Comparison of ENCODE assay signal across 8 cellular contexts in the genomic region with DNA sequence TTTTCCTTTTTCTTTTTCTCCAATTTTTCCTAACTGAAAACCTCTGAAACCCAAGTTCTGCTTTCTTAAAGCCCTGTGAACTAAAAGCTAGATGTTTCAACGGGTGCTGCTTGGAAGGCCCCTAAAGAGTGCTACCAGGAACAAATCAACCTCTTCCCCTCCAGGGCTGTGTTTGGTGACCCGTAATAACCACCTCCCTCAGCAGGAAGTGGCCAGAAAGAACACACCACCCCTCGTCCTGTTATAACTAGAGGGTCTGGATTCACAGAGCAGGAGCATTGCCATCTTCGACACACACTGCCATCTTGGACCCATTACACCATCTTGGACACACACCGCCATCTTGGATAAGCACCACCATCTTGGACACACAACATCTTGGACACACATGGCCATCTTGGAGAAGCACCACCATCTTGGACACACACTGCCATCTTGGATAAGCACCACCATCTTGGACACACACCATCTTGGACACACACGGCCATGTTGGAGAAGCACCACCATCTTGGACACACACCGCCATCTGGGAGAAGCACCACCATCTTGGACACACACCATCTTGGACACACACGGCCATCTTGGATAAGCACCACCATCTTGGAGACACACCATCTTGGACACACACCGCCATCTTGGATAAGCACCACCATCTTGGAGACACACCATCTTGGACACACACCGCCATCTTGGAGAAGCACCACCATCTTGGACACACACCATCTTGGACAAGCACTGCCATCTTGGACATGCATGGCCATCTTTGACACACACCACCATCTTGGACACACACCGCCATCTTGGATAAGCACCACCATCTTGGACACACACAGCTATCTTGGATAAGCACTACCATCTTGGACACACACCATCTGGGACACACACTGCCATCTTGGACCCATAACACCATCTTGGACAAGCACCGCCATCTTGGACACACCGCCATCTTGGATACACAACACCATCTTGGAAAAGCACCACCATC. TPM values are rescaled to one million over a fixed set of nuclear protein-coding genes. Genes with fewer than 3 reads are reported as not detected.
DNase-seq lines count a peak whose midpoint lies in the region; ATAC-seq, FAIRE-seq and TF ChIP-seq lines count a peak whose summit lies in the region.
"Not testable (repeated sequence)": the region's sequence is repeated elsewhere in the genome, so short reads cannot be mapped to it uniquely, and the experiment has no call there.

No MANE protein-coding gene starts in this region.

- FAIRE-seq in GM19239 (lab: Jason Lieb, UNC) = peak; percentile 55

- TF ChIP-seq CTCF in HL-60 (IDR thresholded peaks at IDR 0.05; ENCODE audit: insufficient read depth, low read length) = not testable (repeated sequence)

- POLR2A ChIA-PET in activated CD4-positive, alpha-beta T cell treated with anti-CD3 and anti-CD28 coated beads for 36 hours (lab: Charles Lee); naive thymus-derived CD8-positive, alpha-beta T cell (lab: Charles Lee): not testable (repeated sequence)

- DNase-seq in CD1c-positive myeloid dendritic cell (ENCODE audit: extremely low spot score) (peak; percentile 37), HL-60 (ENCODE audit: low read depth in 1 of 2, low spot score in 1 of 2) (peak in 1 of 2 experiments; percentile 43), germinal center (ENCODE audit: low spot score) (peak; percentile 38)
- not testable (repeated sequence) for DNase-seq in GM19239 (ENCODE audit: insufficient read length, low spot score)
- DNase-seq in activated CD4-positive, alpha-beta T cell treated with anti-CD3 and anti-CD28 coated beads for 36 hours = peak; percentile 19
- DNase-seq in activated naive CD4-positive, alpha-beta T cell treated with anti-CD3 and anti-CD28 coated beads, Interleukin-2, amount 50 U/mL, for 16 hours = peak; percentile 3
- peak in 2 of 10 donors; percentile 15 to 50 for DNase-seq in naive thymus-derived CD8-positive, alpha-beta T cell
- peak; percentile 5 for DNase-seq in stimulated activated naive CD8-positive, alpha-beta T cell treated with anti-CD3 and anti-CD28 coated beads, Interleukin-15, Interleukin-2, amounts not matched to agents 100 U/mL and 50 U/mL, for 24 hours

- CTCF ChIA-PET in activated CD4-positive, alpha-beta T cell treated with anti-CD3 and anti-CD28 coated beads for 36 hours (lab: Charles Lee) = not testable (repeated sequence)

- intact Hi-C loops in activated CD4-positive, alpha-beta T cell treated with anti-CD3 and anti-CD28 coated beads for 36 hours (cut with DNase I, micrococcal nuclease) = not testable (repeated sequence)

- H3K27me3 Mint-ChIP-seq in activated CD4-positive, alpha-beta T cell treated with anti-CD3 and anti-CD28 coated beads for 36 hours; naive thymus-derived CD8-positive, alpha-beta T cell: not testable (repeated sequence)

- 0 out of 2 replicates have a peak overlapping the region, but pooled peaks have one; percentile 14 for H3K27ac ChIP-seq in HL-60 (replicated peaks)

- not testable (repeated sequence) for H3K4me1 Mint-ChIP-seq in activated CD4-positive, alpha-beta T cell treated with anti-CD3 and anti-CD28 coated beads for 36 hours
- H3K4me1 Mint-ChIP-seq in naive thymus-derived CD8-positive, alpha-beta T cell = peaks cover 30 to 39% (median 32%) of the 10 kb centered on the region in 4 donors

- not testable (repeated sequence) for ATAC-seq in activated CD4-positive, alpha-beta T cell treated with anti-CD3 and anti-CD28 coated beads for 36 hours; stimulated activated naive CD8-positive, alpha-beta T cell treated with anti-CD3 and anti-CD28 coated beads, Interleukin-15, Interleukin-2, amounts not matched to agents 100 U/mL and 50 U/mL, for 24 hours
- peak; percentile 23 to 51 for ATAC-seq in naive thymus-derived CD8-positive, alpha-beta T cell

- peaks cover 66% of the 10 kb centered on the region for H3K36me3 Mint-ChIP-seq in activated CD4-positive, alpha-beta T cell treated with anti-CD3 and anti-CD28 coated beads for 36 hours (ENCODE audit: low read depth)
- peaks cover 25 to 29% (median 27%) of the 10 kb centered on the region in 3 donors for H3K36me3 Mint-ChIP-seq in naive thymus-derived CD8-positive, alpha-beta T cell

- H3K9me3 Mint-ChIP-seq in activated CD4-positive, alpha-beta T cell treated with anti-CD3 and anti-CD28 coated beads for 36 hours (ENCODE audit: low read depth) = peaks cover 49% of the 10 kb centered on the region
- peaks cover 2 to 42% (median 25%) of the 10 kb centered on the region in 9 donors for H3K9me3 Mint-ChIP-seq in naive thymus-derived CD8-positive, alpha-beta T cell

- not testable (repeated sequence) for H3K4me3 ChIP-seq in HL-60 (replicated peaks; ENCODE audit: insufficient read depth, low read length)

- H3K27me3 ChIP-seq in HL-60 (ENCODE audit: insufficient read depth, poor library complexity, severe bottlenecking) = not testable (repeated sequence)

- H3K4me3 Mint-ChIP-seq in activated CD4-positive, alpha-beta T cell treated with anti-CD3 and anti-CD28 coated beads for 36 hours = not testable (repeated sequence)
- H3K4me3 Mint-ChIP-seq in naive thymus-derived CD8-positive, alpha-beta T cell = peak overlapping the region in 1 of 10 donors; percentile 39

- H3K27ac Mint-ChIP-seq in activated CD4-positive, alpha-beta T cell treated with anti-CD3 and anti-CD28 coated beads for 36 hours = not testable (repeated sequence)
- H3K27ac Mint-ChIP-seq in naive thymus-derived CD8-positive, alpha-beta T cell = peak overlapping the region in 2 of 10 donors; percentile 49 to 65

RNA-seq across cellular contexts. Expression of a gene that starts 5.4 kb away (rescaled TPM):
- total RNA-seq in activated CD4-positive, alpha-beta T cell treated with anti-CD3 and anti-CD28 coated beads for 36 hours = 10 to 100 TPM; 33.9 to 38.3 TPM
- 10 to 100 TPM; 24.9 to 27.2 TPM for total RNA-seq in naive thymus-derived CD8-positive, alpha-beta T cell
- polyA plus RNA-seq in naive thymus-derived CD8-positive, alpha-beta T cell = 10 to 100 TPM; 37.8 to 43.6 (median 42.3) TPM

RNA-seq across cellular contexts. Expression of a gene that starts 55.4 kb away (rescaled TPM):
- 100 to 1,000 TPM; 396 to 456 TPM for total RNA-seq in activated CD4-positive, alpha-beta T cell treated with anti-CD3 and anti-CD28 coated beads for 36 hours
- total RNA-seq in naive thymus-derived CD8-positive, alpha-beta T cell = 100 to 1,000 TPM; 251 to 254 TPM
- 100 to 1,000 TPM; 427 to 622 (median 526) TPM for polyA plus RNA-seq in naive thymus-derived CD8-positive, alpha-beta T cell
